Comparison of ENCODE assay signal across 25 cellular contexts in the genomic region with DNA sequence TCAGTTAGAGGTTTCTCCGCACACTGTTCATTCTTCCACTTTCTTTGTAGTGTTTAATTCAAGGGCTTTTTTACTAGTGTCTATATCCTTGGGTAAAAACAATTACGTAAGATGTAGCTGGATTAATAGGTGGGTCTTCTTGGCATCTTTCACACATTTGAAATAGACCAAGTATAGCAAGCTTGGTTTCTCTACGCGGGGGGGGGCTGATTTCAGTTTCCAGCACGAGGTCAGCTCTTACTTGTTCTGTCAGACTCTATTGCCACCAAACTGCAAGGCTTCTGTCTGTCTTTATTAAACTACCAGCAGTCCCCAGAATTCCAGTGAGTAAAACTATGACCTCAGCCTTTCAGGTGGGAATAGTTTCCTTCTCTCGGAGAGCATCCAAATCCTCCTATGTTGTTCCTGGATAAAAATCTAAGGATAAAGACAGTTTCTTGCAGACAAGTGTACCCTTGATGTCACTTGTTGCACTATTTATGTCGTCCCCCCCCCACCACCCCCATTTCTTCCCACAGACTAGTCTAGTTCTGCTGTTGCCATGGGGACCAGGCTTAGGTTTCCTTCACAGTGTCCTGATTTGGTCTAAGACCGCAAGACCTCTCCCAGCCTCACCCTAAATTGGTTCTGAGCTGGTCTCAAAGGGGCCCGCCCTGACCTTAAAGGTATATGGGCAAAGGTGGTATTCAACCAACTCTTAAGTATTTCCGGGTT. TPM values are rescaled to one million over a fixed set of nuclear protein-coding genes. Genes with fewer than 3 reads are reported as not detected.
"Had no signal": no experiment of that assay in that cellular context is flagged by ENCODE, and none has a peak within 500 bp of the region (broad histone marks: within the 10 kb centered on the region; RNA-seq: fewer than 3 reads in every experiment).

No MANE protein-coding gene starts in this region.

- H2AFZ ChIP-seq: hepatocyte had no signal

- DNase-seq: effector CD4-positive, alpha-beta T cell; endodermal cell; foreskin melanocyte; mesendoderm; naive thymus-derived CD4-positive, alpha-beta T cell; ovary; small intestine; stimulated activated CD4-positive, alpha-beta T cell treated with anti-CD3 and anti-CD28 coated beads, Interleukin-2, amount 100 ng/mL, for 48 hours; stimulated activated CD8-positive, alpha-beta memory T cell treated with anti-CD3 and anti-CD28 coated beads, Interleukin-4, amount 100 ng/mL, for 48 hours; tibial artery; upper lobe of right lung had no signal

- H3K27me3 ChIP-seq: hepatocyte, ovary, right atrium auricular region, tibial artery, upper lobe of right lung, vagina had no signal

- ATAC-seq: naive thymus-derived CD4-positive, alpha-beta T cell; stimulated activated effector memory CD8-positive, alpha-beta T cell treated with anti-CD3 and anti-CD28 coated beads, Interleukin-12 subunit alpha, Interleukin-12 subunit beta, amount 100 ng/mL, for 72 hours; upper lobe of right lung had no signal

- H3K9me3 ChIP-seq: ovary, right atrium auricular region, tibial artery, upper lobe of right lung, vagina had no signal

- H3K27ac ChIP-seq: coronary artery, hepatocyte, ovary, right atrium auricular region, tibial artery, upper lobe of right lung, vagina had no signal

- H3K4me3 ChIP-seq: coronary artery, hepatocyte, ovary, right atrium auricular region, tibial artery, upper lobe of right lung, vagina had no signal

- H3K4me1 ChIP-seq: right atrium auricular region, tibial artery, upper lobe of right lung, vagina had no signal

- H3K79me2 ChIP-seq: hepatocyte had no signal

- H3K36me3 ChIP-seq: ovary, right atrium auricular region, upper lobe of right lung, vagina had no signal

- H3K4me2 ChIP-seq: hepatocyte had no signal

RNA-seq across cellular contexts. Expression of a gene that starts 17.0 kb away (rescaled TPM):
- total RNA-seq: dermis microvascular lymphatic vessel endothelial cell; endodermal cell; hepatocyte; kidney epithelial cell; left colon; liver; lung microvascular endothelial cell; naive thymus-derived CD4-positive, alpha-beta T cell; ovary; posterior vena cava; right atrium auricular region; temporal lobe; upper lobe of right lung; vagina had no signal
- polyA plus RNA-seq: esophagus; hepatocyte; naive thymus-derived CD4-positive, alpha-beta T cell; neural cell; ovary; small intestine had no signal

RNA-seq across cellular contexts. Expression of a gene that starts 21.8 kb away (rescaled TPM):
- polyA plus RNA-seq: naive thymus-derived CD4-positive, alpha-beta T cell had no signal

RNA-seq across cellular contexts. Expression of a gene that starts 52.3 kb away (rescaled TPM):
- total RNA-seq: dermis microvascular lymphatic vessel endothelial cell, endodermal cell, hepatocyte, kidney epithelial cell, lung microvascular endothelial cell, temporal lobe, vagina had no signal
- polyA plus RNA-seq: hepatocyte, neural cell had no signal
